In the genomic region with DNA sequence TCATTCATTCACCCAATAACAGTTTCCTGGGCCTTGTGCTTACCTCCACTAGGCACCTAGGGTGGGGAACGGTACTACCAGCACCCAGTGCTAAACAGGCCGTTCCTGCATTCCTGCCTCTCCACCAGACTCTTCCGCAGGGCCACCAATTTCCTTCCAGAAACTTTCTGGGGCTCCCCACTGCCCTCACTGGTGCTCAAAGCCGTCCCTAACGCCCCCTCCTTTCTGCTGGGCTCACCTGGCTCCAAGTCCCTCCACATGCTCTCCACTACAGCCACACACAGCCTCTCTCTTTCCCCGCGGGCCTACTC, we compare ENCODE assay signal across 8 cellular contexts. TPM values are rescaled to one million over a fixed set of nuclear protein-coding genes. Genes with fewer than 3 reads are reported as not detected.
DNase-seq lines count a peak whose midpoint lies in the region; ATAC-seq and TF ChIP-seq lines count a peak whose summit lies in the region.

No MANE protein-coding gene starts in this region.

- H3K27ac ChIP-seq in RWPE2 (ENCODE audit: poor library complexity, severe bottlenecking) = peak overlapping the region; percentile 97
- peak overlapping the region; percentile 96 to 98 for H3K27ac ChIP-seq in esophagus (ENCODE audit: low read depth in 2 of 2, low read length in 1 of 2)
- peak overlapping the region; percentile 87 for H3K27ac ChIP-seq in rectal smooth muscle tissue (ENCODE audit: low read depth, low read length)

- 40 to 44% methylated on average over 7 of the region's 7 CpGs for WGBS in esophagus, 2 donors

- ATAC-seq in RWPE2 (ENCODE audit: low read depth) (no peak), GM21717 (IDR thresholded peaks at IDR 0.05; ENCODE audit: unreplicated experiment) (no peak), HG02610 (IDR thresholded peaks at IDR 0.05; ENCODE audit: unreplicated experiment) (no peak)

- H3K9me3 ChIP-seq in RWPE2 (ENCODE audit: severe bottlenecking) = no peaks in the 10 kb centered on the region
- no peaks in the 10 kb centered on the region for H3K9me3 ChIP-seq in esophagus (ENCODE audit: control insufficient read depth in 2 of 2, insufficient read depth in 1 of 2, low read depth in 1 of 2, low read length in 1 of 2)

- H3K36me3 ChIP-seq in RWPE2 (ENCODE audit: low read depth) = peaks cover 46% of the 10 kb centered on the region
- H3K36me3 ChIP-seq in esophagus (ENCODE audit: control insufficient read depth in 2 of 2, insufficient read depth in 2 of 2, low read length in 1 of 2) = peaks cover 0 to 3% of the 10 kb centered on the region in 2 donors
- H3K36me3 ChIP-seq in rectal smooth muscle tissue (ENCODE audit: control insufficient read depth, insufficient read depth, low read length) = peaks cover 10% of the 10 kb centered on the region

- no peak for TF ChIP-seq CTCF in GM12864 (IDR thresholded peaks at IDR 0.05; ENCODE audit: low read depth, low read length, missing control alignments)
- no peak for TF ChIP-seq CTCF in RWPE2 (IDR thresholded peaks at IDR 0.05; ENCODE audit: poor library complexity, severe bottlenecking)

- DNase-seq in GM12864 (ENCODE audit: low read depth) (no peak), RWPE2 (ENCODE audit: low spot score) (no peak), NCI-H345 treated with DMSO at 0.1 percent for 48 hours (lab: John Stamatoyannopoulos, UW; ENCODE audit: unreplicated experiment) (no peak)
- DNase-seq in stimulated activated CD4-positive, alpha-beta T cell treated with anti-CD3 and anti-CD28 coated beads, Interleukin-4, amount 100 ng/mL, for 1 hour = no peak

- H3K4me3 ChIP-seq in GM12864 (ENCODE audit: low read depth, low read length) (peak overlapping the region; percentile 70), RWPE2 (ENCODE audit: severe bottlenecking) (peak overlapping the region; percentile 55), esophagus (ENCODE audit: low read depth in 1 of 2, low read length in 2 of 2) (peak overlapping the region in 1 of 2 donors; percentile 61), rectal smooth muscle tissue (ENCODE audit: low read length) (peak overlapping the region; percentile 86)

- peaks cover 29% of the 10 kb centered on the region for H3K4me1 ChIP-seq in RWPE2 (ENCODE audit: insufficient read depth, poor library complexity, severe bottlenecking)
- H3K4me1 ChIP-seq in esophagus (ENCODE audit: control insufficient read depth in 2 of 2, insufficient read depth in 2 of 2, low read length in 1 of 2) = peaks cover 3 to 17% of the 10 kb centered on the region in 2 donors
- H3K4me1 ChIP-seq in rectal smooth muscle tissue (ENCODE audit: control insufficient read depth, insufficient read depth, low read length) = no peaks in the 10 kb centered on the region

- H3K9ac ChIP-seq in rectal smooth muscle tissue (ENCODE audit: low read length) = no peak overlapping the region

- H3K27me3 ChIP-seq in RWPE2 (ENCODE audit: insufficient read depth, poor library complexity, severe bottlenecking) (no peaks in the 10 kb centered on the region), esophagus (ENCODE audit: control insufficient read depth in 1 of 2, insufficient read depth in 2 of 2, low read length in 2 of 2) (no peaks in the 10 kb centered on the region), rectal smooth muscle tissue (ENCODE audit: control insufficient read depth, insufficient read depth, low read length) (no peaks in the 10 kb centered on the region)

RNA-seq across cellular contexts. Expression of gene PHF19, which starts 1.4 kb away (rescaled TPM):
- polyA plus RNA-seq in esophagus = 10 to 100 TPM; 22.3 to 28.8 TPM

RNA-seq across cellular contexts. Expression of gene PSMD5, which starts 32.9 kb away (rescaled TPM):
- polyA plus RNA-seq in esophagus = 10 to 100 TPM; 12.1 to 15.8 TPM

RNA-seq across cellular contexts. Expression of gene TRAF1, which starts 51.0 kb away (rescaled TPM):
- 1 to 10 TPM; 2.7 to 6.1 TPM for polyA plus RNA-seq in esophagus
